In the genomic region with DNA sequence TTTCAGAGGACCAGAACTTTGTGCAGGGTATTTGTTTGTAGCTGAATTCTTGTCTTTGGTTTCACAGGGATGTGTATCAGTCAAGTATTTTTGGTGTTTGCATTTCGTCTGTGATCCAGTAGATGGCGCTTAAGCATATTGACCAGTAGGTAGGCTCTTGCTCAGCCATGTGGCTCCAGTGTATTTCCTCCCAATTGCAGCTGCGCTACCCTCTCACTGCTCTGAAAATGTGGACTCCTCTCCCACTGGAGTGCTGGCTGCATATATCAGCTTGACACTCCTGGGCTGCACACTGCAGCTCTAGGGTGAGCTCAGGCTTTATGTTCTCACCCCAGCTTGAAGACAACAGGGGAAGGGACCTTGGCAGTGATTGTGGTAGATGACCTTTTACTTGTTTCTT, we compare ENCODE assay signal across 8 cellular contexts.
DNase-seq lines count a peak whose midpoint lies in the region; ATAC-seq and TF ChIP-seq lines count a peak whose summit lies in the region.

No MANE protein-coding gene starts in this region.

- peak; percentile 61 for TF ChIP-seq CTCF in astrocyte of the cerebellum (IDR thresholded peaks at IDR 0.05; ENCODE audit: low read depth, low read length, missing control alignments)

- H3K4me3 ChIP-seq in astrocyte of the cerebellum (ENCODE audit: low read depth, low read length): no peak overlapping the region

- H3K9me3 ChIP-seq in T-helper 17 cell (ENCODE audit: control insufficient read depth, low read length, poor library complexity, severe bottlenecking): no peaks in the 10 kb centered on the region

- no peak overlapping the region for H3K27ac Mint-ChIP-seq in T-helper 17 cell

- no peak overlapping the region for H3K4me3 Mint-ChIP-seq in T-helper 17 cell

- in situ Hi-C loops in astrocyte of the cerebellum (cut with HindIII; ENCODE audit: low sequenced_read_pairs): no loop called here

- DNase-seq in D341Med (ENCODE audit: low spot score) (peak; percentile 64), NCI-H2029 treated with DMSO at 0.1 percent for 48 hours (lab: John Stamatoyannopoulos, UW) (peak; percentile 17), astrocyte of the cerebellum (ENCODE audit: low read depth) (peak; percentile 22), medulla oblongata (ENCODE audit: extremely low spot score) (peak; percentile 68), T-helper 17 cell (no peak), T1000 (lab: John Stamatoyannopoulos, UW) (no peak)

- ATAC-seq in GM19023 (IDR thresholded peaks at IDR 0.05; ENCODE audit: unreplicated experiment): peak; percentile 95
- peak; percentile 75 for ATAC-seq in HG03060 (IDR thresholded peaks at IDR 0.05; ENCODE audit: low read depth, unreplicated experiment)
- ATAC-seq in T-helper 17 cell: no peak

- H3K27me3 Mint-ChIP-seq in T-helper 17 cell: peaks cover 12% of the 10 kb centered on the region

- H3K36me3 Mint-ChIP-seq in T-helper 17 cell (ENCODE audit: low read depth): no peaks in the 10 kb centered on the region

- no peaks in the 10 kb centered on the region for H3K4me1 Mint-ChIP-seq in T-helper 17 cell

Comparison
In these comparisons a context has a peak if more than half of its experiments do, and no peak if none do; other contexts are left out.
1. DNase-seq: peak in D341Med (single experiment), NCI-H2029 treated with DMSO at 0.1 percent for 48 hours (single experiment), astrocyte of the cerebellum (single experiment) and medulla oblongata (single experiment); none in T-helper 17 cell (0 of 3) and T1000 (single experiment).